ENCODE assay signal across 15 cellular contexts in genomic region chr5:178778919-178779318, GRCh38. TPM values are rescaled to one million over a fixed set of nuclear protein-coding genes. Genes with fewer than 3 reads are reported as not detected.
A peak's percentile ranks its signal among the peaks of the same experiment; 100 is the strongest.
DNase-seq lines count a peak whose midpoint lies in the region; TF ChIP-seq lines count a peak whose summit lies in the region.
"Had no signal": no experiment of that assay in that cellular context is flagged by ENCODE, and none has a peak within 500 bp of the region (broad histone marks: within the 10 kb centered on the region; RNA-seq: fewer than 3 reads in every experiment).

No MANE protein-coding gene starts in this region.

- H3K9me3 ChIP-seq in thyroid gland = no peaks in the 10 kb centered on the region

- WGBS in thyroid gland, 2 donors = 61 to 65% methylated on average over 8 to 10 of the region's 10 CpGs

- no peak for TF ChIP-seq POLR2A in thyroid gland (IDR thresholded peaks at IDR 0.05)

- no peak overlapping the region for H3K27ac ChIP-seq in thyroid gland
- H3K27ac ChIP-seq: HL-60 had no signal

- no peaks in the 10 kb centered on the region for H3K27me3 ChIP-seq in thyroid gland

- in situ Hi-C loops in ACHN (cut with HindIII; ENCODE audit: low pct_ligation_motif_present, low pct_unique_long_range_greater_than_20kb, low sequenced_read_pairs) = no loop called here

- no peak overlapping the region for H3K4me3 ChIP-seq in thyroid gland (replicated peaks in 1 of 3)

- no peaks in the 10 kb centered on the region for H3K4me1 ChIP-seq in thyroid gland

- no peak for TF ChIP-seq CTCF in thyroid gland (IDR thresholded peaks at IDR 0.05)

- H3K36me3 ChIP-seq in thyroid gland = no peaks in the 10 kb centered on the region

- intact Hi-C loops in posterior vena cava (cut with DNase I) (no loop called here), thyroid gland (cut with DNase I) (no loop called here)

- DNase-seq in ACHN (peak; percentile 11), NCI-H82 treated with DMSO at 0.1 percent for 48 hours (lab: John Stamatoyannopoulos, UW; ENCODE audit: unreplicated experiment) (peak; percentile 2), kidney glomerular epithelial cell (lab: John Stamatoyannopoulos, UW) (peak; percentile 70), posterior vena cava (ENCODE audit: low spot score) (peak; percentile 54), thyroid gland (no peak), cerebellum (ENCODE audit: low spot score) (no peak), H4 (ENCODE audit: low spot score) (no peak)
- no peak for DNase-seq in activated CD8-positive, alpha-beta memory T cell treated with anti-CD3 and anti-CD28 coated beads, Interleukin-2, amount 50 U/mL, for 4 hours
- DNase-seq: DMS79 treated with DMSO at 0.1 percent for 48 hours, KBM-7, NCI-H1092 treated with DMSO at 0.1 percent for 48 hours, NCI-H187, NCI-H446 treated with DMSO at 0.1 percent for 48 hours, SIG-M5 had no signal

RNA-seq across cellular contexts. Expression of gene ZNF354A, which starts 48.5 kb away (rescaled TPM):
- 10 to 100 TPM; 11.1 to 14.2 TPM for total RNA-seq in posterior vena cava
- 10 to 100 TPM; 17.7 to 29.6 (median 20.4) TPM for total RNA-seq in thyroid gland
- total RNA-seq in cerebellum = 15.7 TPM
- 13.2 and 14.1 TPM in 2 replicates for total RNA-seq in H4 (2014; rRNA removed; shearing (Covaris generic))

Comparison
In these comparisons a context has a peak if more than half of its experiments do, and no peak if none do; other contexts are left out.
1. DNase-seq: peak in ACHN (single experiment), NCI-H82 treated with DMSO at 0.1 percent for 48 hours (single experiment), kidney glomerular epithelial cell (single experiment) and posterior vena cava (single experiment); none in thyroid gland (0 of 2), cerebellum (single experiment), H4 (single experiment) and activated CD8-positive, alpha-beta memory T cell treated with anti-CD3 and anti-CD28 coated beads, Interleukin-2, amount 50 U/mL, for 4 hours (single experiment).